14 cellular contexts compared by ENCODE assay signal in genomic region chr10:51224610-51225230, GRCh38.
DNase-seq lines count a peak whose midpoint lies in the region; ATAC-seq and TF ChIP-seq lines count a peak whose summit lies in the region.
"Had no signal": no experiment of that assay in that cellular context is flagged by ENCODE, and none has a peak within 500 bp of the region (broad histone marks: within the 10 kb centered on the region; RNA-seq: fewer than 3 reads in every experiment).

No MANE protein-coding gene starts in this region.

- H3K4me3 Mint-ChIP-seq in nephron progenitor cell: no peak overlapping the region
- H3K4me3 Mint-ChIP-seq: activated CD4-positive, alpha-beta memory T cell treated with anti-CD3 and anti-CD28 coated beads for 36 hours had no signal

- no peaks in the 10 kb centered on the region for H3K36me3 Mint-ChIP-seq in nephron progenitor cell (ENCODE audit: low read depth)
- H3K36me3 Mint-ChIP-seq: activated CD4-positive, alpha-beta memory T cell treated with anti-CD3 and anti-CD28 coated beads for 36 hours had no signal

- H3K36me3 ChIP-seq in SK-N-SH (replicated peaks in 1 of 2; ENCODE audit: control insufficient read depth in 1 of 2, insufficient read depth in 2 of 2, low read length in 1 of 2) (no peaks in the 10 kb centered on the region), transverse colon (no peaks in the 10 kb centered on the region), esophagus squamous epithelium (no peaks in the 10 kb centered on the region)
- H3K36me3 ChIP-seq: HAP-1 had no signal

- TF ChIP-seq POLR2A in transverse colon (IDR thresholded peaks at IDR 0.05) (no peak), esophagus squamous epithelium (IDR thresholded peaks at IDR 0.05) (no peak)

- no peak overlapping the region for H3K27ac Mint-ChIP-seq in nephron progenitor cell
- H3K27ac Mint-ChIP-seq: activated CD4-positive, alpha-beta memory T cell treated with anti-CD3 and anti-CD28 coated beads for 36 hours had no signal

- H3K4me1 Mint-ChIP-seq in nephron progenitor cell: peaks cover 17% of the 10 kb centered on the region

- DNase-seq in H4 (ENCODE audit: low spot score) (peak; percentile 82), SK-N-SH (no peak), fibroblast of villous mesenchyme (ENCODE audit: low read depth) (peak; percentile 94), transverse colon (no peak), esophagus squamous epithelium (lab: John Stamatoyannopoulos, UW) (no peak), nephron progenitor cell (no peak), omental fat pad (ENCODE audit: low spot score) (no peak)
- DNase-seq: activated CD4-positive, alpha-beta memory T cell treated with anti-CD3 and anti-CD28 coated beads for 36 hours; activated effector memory CD4-positive, alpha-beta T cell treated with Interleukin-2 at 50 U/mL for 16 hours; caudate nucleus; DMS153; NCI-H345 had no signal

- H3K9me2 ChIP-seq in SK-N-SH: no peaks in the 10 kb centered on the region

- 0 out of 4 replicates have a peak, but pooled peaks of 1 of the 2 experiments have one; percentile 27 for TF ChIP-seq EP300 in SK-N-SH (IDR thresholded peaks at IDR 0.05; ENCODE audit: borderline replicate concordance in 1 of 2, low read depth in 1 of 2, low read length in 1 of 2)
- TF ChIP-seq EP300 in transverse colon (IDR thresholded peaks at IDR 0.05; ENCODE audit: low read depth): no peak

- no peaks in the 10 kb centered on the region for H3K79me2 ChIP-seq in SK-N-SH (ENCODE audit: insufficient read depth)

- H3K4me3 ChIP-seq in SK-N-SH (ENCODE audit: low read depth in 2 of 2, low read length in 1 of 2): peak overlapping the region; percentile 9 to 27; a peak in 2 of 4 replicates
- peak overlapping the region; percentile 24 for H3K4me3 ChIP-seq in fibroblast of villous mesenchyme (ENCODE audit: low read depth, low read length)
- no peak overlapping the region for H3K4me3 ChIP-seq in transverse colon
- H3K4me3 ChIP-seq in esophagus squamous epithelium: peak overlapping the region in 1 of 4 donors; percentile 35
- H3K4me3 ChIP-seq: HAP-1 had no signal

- peak overlapping the region; percentile 45 to 82 for H3K27ac ChIP-seq in SK-N-SH (ENCODE audit: low read depth in 2 of 2, low read length in 1 of 2)
- peak overlapping the region; percentile 26 to 61 (median 58) for H3K27ac ChIP-seq in transverse colon
- peak overlapping the region in 2 of 4 donors; percentile 43 to 55 for H3K27ac ChIP-seq in esophagus squamous epithelium
- H3K27ac ChIP-seq: epithelial cell of prostate had no signal

- H3K4me1 ChIP-seq in SK-N-SH (ENCODE audit: control insufficient read depth in 1 of 2, insufficient read depth in 2 of 2, low read depth in 1 of 2, low read length in 1 of 2) (peaks cover 0 to 11% of the 10 kb centered on the region in 2 experiments; a peak in 2 of 4 replicates), transverse colon (peaks cover 0 to 19% (median 3%) of the 10 kb centered on the region in 4 donors), esophagus squamous epithelium (no peaks in the 10 kb centered on the region)
- H3K4me1 ChIP-seq: HAP-1 had no signal

- H3K9me3 ChIP-seq in SK-N-SH (no peaks in the 10 kb centered on the region), transverse colon (peaks cover 0 to 4% of the 10 kb centered on the region in 2 donors), esophagus squamous epithelium (no peaks in the 10 kb centered on the region)
- H3K9me3 ChIP-seq: HAP-1 had no signal

- WGBS in SK-N-SH (ENCODE audit: low lambda C conversion rate): 68% methylated on average over 7 of the region's 7 CpGs
- WGBS in transverse colon (ENCODE audit: low coverage in 1 of 2), 2 donors: 51 to 70% methylated on average over 7 of the region's 7 CpGs
- 54 to 55% methylated on average over 7 of the region's 7 CpGs for WGBS in esophagus squamous epithelium, 2 donors

- H4K20me1 ChIP-seq in SK-N-SH (ENCODE audit: insufficient read depth): no peaks in the 10 kb centered on the region

- POLR2A ChIA-PET in SK-N-SH (lab: Yijun Ruan, JAX): no interaction called here

- H3K27me3 ChIP-seq in SK-N-SH (ENCODE audit: insufficient read depth) (no peaks in the 10 kb centered on the region), transverse colon (no peaks in the 10 kb centered on the region), esophagus squamous epithelium (no peaks in the 10 kb centered on the region)

- H3K9me3 Mint-ChIP-seq in nephron progenitor cell: no peaks in the 10 kb centered on the region
- H3K9me3 Mint-ChIP-seq: activated CD4-positive, alpha-beta memory T cell treated with anti-CD3 and anti-CD28 coated beads for 36 hours had no signal

- no peak for TF ChIP-seq RAD21 in SK-N-SH (IDR thresholded peaks at IDR 0.05; ENCODE audit: low read length)

- no peaks in the 10 kb centered on the region for H3K27me3 Mint-ChIP-seq in nephron progenitor cell (ENCODE audit: low read depth, poor library complexity)
- H3K27me3 Mint-ChIP-seq: activated CD4-positive, alpha-beta memory T cell treated with anti-CD3 and anti-CD28 coated beads for 36 hours had no signal

- no peaks in the 10 kb centered on the region for H3F3A ChIP-seq in SK-N-SH (replicated peaks; ENCODE audit: insufficient read depth)

- peak overlapping the region; percentile 0; the same call in 1 of the 2 replicates for H3K9ac ChIP-seq in SK-N-SH

- TF ChIP-seq CTCF in SK-N-SH (IDR thresholded peaks at IDR 0.05) (no peak), fibroblast of villous mesenchyme (IDR thresholded peaks at IDR 0.05; ENCODE audit: insufficient read depth, low read depth, low read length) (no peak), transverse colon (IDR thresholded peaks at IDR 0.05) (no peak), esophagus squamous epithelium (IDR thresholded peaks at IDR 0.05) (no peak), nephron progenitor cell (IDR thresholded peaks at IDR 0.05) (no peak), omental fat pad (IDR thresholded peaks at IDR 0.05) (no peak)

- no peak for ATAC-seq in omental fat pad (ENCODE audit: low FRiP score)

- CTCF ChIA-PET in SK-N-SH (lab: Yijun Ruan, JAX): no interaction called here

- peak overlapping the region; percentile 31 for H2AFZ ChIP-seq in SK-N-SH (ENCODE audit: low read depth)

- H3K4me2 ChIP-seq in SK-N-SH: peak overlapping the region; percentile 66

- in situ Hi-C loops in transverse colon (cut with MboI; ENCODE audit: low pct_ligation_motif_present in 1 of 4, low pct_unique_long_range_greater_than_20kb in 1 of 4, low sequenced_read_pairs in 3 of 4): no loop called here

- intact Hi-C loops in transverse colon (cut with DNase I; ENCODE audit: low total_unique reads) (no loop called here), esophagus squamous epithelium (cut with DNase I) (no loop called here)

TF ChIP-seq in SK-N-SH, 30 proteins besides CTCF, POLR2A, EP300 and RAD21 (continues in another document):
- no peak for TF ChIP-seq RCOR1 (IDR thresholded peaks at IDR 0.05; ENCODE audit: low read length)
- no peak for TF ChIP-seq FOXM1 (IDR thresholded peaks at IDR 0.05; ENCODE audit: low read depth)
- TF ChIP-seq, protein P1, sequence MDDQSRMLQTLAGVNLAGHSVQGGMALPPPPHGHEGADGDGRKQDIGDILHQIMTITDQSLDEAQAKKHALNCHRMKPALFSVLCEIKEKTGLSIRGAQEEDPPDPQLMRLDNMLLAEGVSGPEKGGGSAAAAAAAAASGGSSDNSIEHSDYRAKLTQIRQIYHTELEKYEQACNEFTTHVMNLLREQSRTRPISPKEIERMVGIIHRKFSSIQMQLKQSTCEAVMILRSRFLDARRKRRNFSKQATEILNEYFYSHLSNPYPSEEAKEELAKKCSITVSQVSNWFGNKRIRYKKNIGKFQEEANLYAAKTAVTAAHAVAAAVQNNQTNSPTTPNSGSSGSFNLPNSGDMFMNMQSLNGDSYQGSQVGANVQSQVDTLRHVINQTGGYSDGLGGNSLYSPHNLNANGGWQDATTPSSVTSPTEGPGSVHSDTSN (IDR thresholded peaks at IDR 0.05): peak; percentile 32; the same call in 1 of the 2 replicates
- peak; percentile 83 for TF ChIP-seq TCF12 (IDR thresholded peaks at IDR 0.05)
- TF ChIP-seq GATA2 (CRISPR knock-in tag; IDR thresholded peaks at IDR 0.05): no peak
- TF ChIP-seq GABPA (IDR thresholded peaks at IDR 0.05; ENCODE audit: low read depth): no peak
- TF ChIP-seq, protein P2, sequence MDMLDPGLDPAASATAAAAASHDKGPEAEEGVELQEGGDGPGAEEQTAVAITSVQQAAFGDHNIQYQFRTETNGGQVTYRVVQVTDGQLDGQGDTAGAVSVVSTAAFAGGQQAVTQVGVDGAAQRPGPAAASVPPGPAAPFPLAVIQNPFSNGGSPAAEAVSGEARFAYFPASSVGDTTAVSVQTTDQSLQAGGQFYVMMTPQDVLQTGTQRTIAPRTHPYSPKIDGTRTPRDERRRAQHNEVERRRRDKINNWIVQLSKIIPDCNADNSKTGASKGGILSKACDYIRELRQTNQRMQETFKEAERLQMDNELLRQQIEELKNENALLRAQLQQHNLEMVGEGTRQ (IDR thresholded peaks at IDR 0.05; ENCODE audit: borderline replicate concordance, low read depth, low read length): no peak
- no peak for TF ChIP-seq USF1 (IDR thresholded peaks at IDR 0.05; ENCODE audit: borderline replicate concordance, low read depth)
- no peak for TF ChIP-seq YY1 (IDR thresholded peaks at IDR 0.05; ENCODE audit: low read depth)
- TF ChIP-seq NFIC (IDR thresholded peaks at IDR 0.05; ENCODE audit: borderline replicate concordance): peak; percentile 45; the same call in 1 of the 2 replicates

Comparison
In these comparisons a context has a peak if more than half of its experiments do, and no peak if none do; other contexts are left out.
1. DNase-seq: peak in H4 (single experiment) and fibroblast of villous mesenchyme (single experiment); none in SK-N-SH (single experiment), transverse colon (single experiment), esophagus squamous epithelium (single experiment), nephron progenitor cell (single experiment) and omental fat pad (single experiment).
2. H3K4me3 ChIP-seq: peak in SK-N-SH (2 of 2) and fibroblast of villous mesenchyme (single experiment); none in transverse colon (0 of 4).